ENCODE assay signal across 26 cellular contexts in the genomic region with DNA sequence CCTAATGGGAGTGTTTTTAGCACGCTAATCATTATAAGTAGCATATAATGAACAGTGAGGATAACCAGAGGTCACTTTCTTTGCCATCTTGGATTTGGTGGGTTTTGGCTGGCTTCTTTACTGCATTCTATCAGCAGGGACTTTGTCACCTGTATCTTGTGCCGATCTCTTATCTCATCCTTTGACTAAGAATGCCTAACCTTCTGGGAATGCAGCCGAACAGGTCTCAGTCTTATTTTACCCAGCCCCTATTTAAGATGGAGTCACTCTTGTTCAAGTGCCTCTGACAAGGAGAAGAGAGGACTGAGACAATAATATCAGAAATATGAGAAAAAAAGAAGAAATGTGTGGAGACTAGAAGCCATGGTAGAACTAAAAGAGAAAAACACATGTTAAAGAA.
DNase-seq lines count a peak whose midpoint lies in the region; ATAC-seq, FAIRE-seq and TF ChIP-seq lines count a peak whose summit lies in the region.
"Had no signal": no experiment of that assay in that cellular context is flagged by ENCODE, and none has a peak within 500 bp of the region (broad histone marks: within the 10 kb centered on the region; RNA-seq: fewer than 3 reads in every experiment).

No MANE protein-coding gene starts in this region.

- H3K36me3 Mint-ChIP-seq in astrocyte (ENCODE audit: low read depth, unreplicated experiment): no peaks in the 10 kb centered on the region
- H3K36me3 Mint-ChIP-seq in CD8-positive, alpha-beta memory T cell: no peaks in the 10 kb centered on the region
- H3K36me3 Mint-ChIP-seq: activated naive CD8-positive, alpha-beta T cell treated with anti-CD3 and anti-CD28 coated beads for 36 hours had no signal

- H3K9me3 Mint-ChIP-seq in astrocyte (ENCODE audit: unreplicated experiment): peaks cover 12% of the 10 kb centered on the region
- peaks cover 0 to 10% (median 4%) of the 10 kb centered on the region in 5 donors for H3K9me3 Mint-ChIP-seq in CD8-positive, alpha-beta memory T cell
- H3K9me3 Mint-ChIP-seq: activated T-helper 17 cell treated with anti-CD3 and anti-CD28 coated beads, Interleukin-2, amount 50 U/mL, for 72 hours had no signal

- no peaks in the 10 kb centered on the region for H3K79me2 ChIP-seq in astrocyte (ENCODE audit: insufficient read depth, low read length)

- H2BK120ac ChIP-seq in neuronal stem cell (ENCODE audit: low read depth, low read length): no peak overlapping the region

- no peak overlapping the region for H4K91ac ChIP-seq in neuronal stem cell (ENCODE audit: low read depth, low read length, poor library complexity)

- no peak overlapping the region for H3K4ac ChIP-seq in neuronal stem cell (ENCODE audit: low read length)

- peaks cover 18% of the 10 kb centered on the region for H3K4me1 Mint-ChIP-seq in astrocyte (ENCODE audit: low read depth, unreplicated experiment)
- H3K4me1 Mint-ChIP-seq in CD8-positive, alpha-beta memory T cell: peaks cover 0 to 6% (median 0%) of the 10 kb centered on the region in 3 donors
- H3K4me1 Mint-ChIP-seq: activated B cell treated with CpG ODN at 0.5 μM for 24 hours had no signal

- H2AFZ ChIP-seq in astrocyte (ENCODE audit: low read depth, low read length) (peak overlapping the region; percentile 0), neuronal stem cell (ENCODE audit: low read length) (peak overlapping the region; percentile 78)

- POLR2A ChIA-PET in CD8-positive, alpha-beta memory T cell (lab: Charles Lee): no interaction called here

- H3K23ac ChIP-seq in neuronal stem cell (ENCODE audit: low read depth, low read length, poor library complexity): no peak overlapping the region

- ATAC-seq in GM21367 (IDR thresholded peaks at IDR 0.05; ENCODE audit: unreplicated experiment): no peak
- no peak for ATAC-seq in HG02588 (IDR thresholded peaks at IDR 0.05; ENCODE audit: unreplicated experiment)
- ATAC-seq: left colon had no signal

- CTCF ChIA-PET in CD8-positive, alpha-beta memory T cell (lab: Charles Lee): no interaction called here

- no peaks in the 10 kb centered on the region for H3K27me3 Mint-ChIP-seq in astrocyte (ENCODE audit: low read depth, unreplicated experiment)
- H3K27me3 Mint-ChIP-seq in CD8-positive, alpha-beta memory T cell: no peaks in the 10 kb centered on the region
- H3K27me3 Mint-ChIP-seq: activated B cell treated with CpG ODN at 0.5 μM for 24 hours; activated naive CD8-positive, alpha-beta T cell treated with anti-CD3 and anti-CD28 coated beads for 36 hours; activated T-helper 17 cell treated with anti-CD3 and anti-CD28 coated beads, Interleukin-2, amount 50 U/mL, for 72 hours had no signal

- H3K9ac ChIP-seq in astrocyte (ENCODE audit: low read length) (no peak overlapping the region), neuronal stem cell (ENCODE audit: low read depth, low read length, poor library complexity) (no peak overlapping the region)
- H3K9ac ChIP-seq: KMS-11 had no signal

- no peak overlapping the region for H2AK5ac ChIP-seq in neuronal stem cell (ENCODE audit: low read depth, low read length)

- H2BK5ac ChIP-seq in neuronal stem cell (ENCODE audit: low read length): no peak overlapping the region

- no peaks in the 10 kb centered on the region for H4K20me1 ChIP-seq in astrocyte (ENCODE audit: insufficient read depth, low read length)

- H3K27me3 ChIP-seq in right atrium auricular region: no peaks in the 10 kb centered on the region
- H3K27me3 ChIP-seq in astrocyte (ENCODE audit: insufficient read depth, low read length): no peaks in the 10 kb centered on the region
- no peaks in the 10 kb centered on the region for H3K27me3 ChIP-seq in neuronal stem cell (ENCODE audit: control insufficient read depth in 3 of 3, insufficient read depth in 3 of 3, low read depth in 1 of 3, low read length in 3 of 3)
- no peaks in the 10 kb centered on the region for H3K27me3 ChIP-seq in CD8-positive, alpha-beta memory T cell (ENCODE audit: insufficient read depth, low read length, poor library complexity, severe bottlenecking)
- H3K27me3 ChIP-seq: right lobe of liver, stomach had no signal

- H3K18ac ChIP-seq in neuronal stem cell (ENCODE audit: low read length): no peak overlapping the region

- DNase-seq in right atrium auricular region (ENCODE audit: low spot score) (no peak), cardiac septum (ENCODE audit: low spot score) (no peak), astrocyte (ENCODE audit: low read depth) (no peak), neuronal stem cell (ENCODE audit: low spot score) (no peak)
- no peak for DNase-seq in CD8-positive, alpha-beta memory T cell
- DNase-seq in stimulated activated naive CD4-positive, alpha-beta T cell treated with Interleukin-2 at 50 U/mL for 16 hours (lab: John Stamatoyannopoulos, UW): no peak
- DNase-seq: ACHN; activated B cell treated with CpG ODN at 0.5 μM for 24 hours; activated CD4-positive, alpha-beta T cell treated with anti-CD3 and anti-CD28 coated beads, Interleukin-2, amount 50 U/mL, for 48 hours; activated CD8-positive, alpha-beta memory T cell treated with anti-CD3 and anti-CD28 coated beads, Interleukin-2, amount 50 U/mL, for 4 hours; activated naive CD8-positive, alpha-beta T cell treated with anti-CD3 and anti-CD28 coated beads for 36 hours; left colon; midbrain; NCI-H1694 treated with DMSO at 0.1 percent for 48 hours; NCI-H69; nephron progenitor cell; right lobe of liver; stomach; T1000 had no signal

- no peak for TF ChIP-seq CTCF in right atrium auricular region (IDR thresholded peaks at IDR 0.05)
- TF ChIP-seq CTCF in astrocyte (IDR thresholded peaks at IDR 0.05; ENCODE audit: insufficient read depth, low read depth, low read length): no peak

- H3K14ac ChIP-seq in neuronal stem cell (ENCODE audit: low read length): no peak overlapping the region

- H3K9me3 ChIP-seq in right atrium auricular region (no peaks in the 10 kb centered on the region), astrocyte (ENCODE audit: insufficient read depth, low read depth, low read length) (no peaks in the 10 kb centered on the region), neuronal stem cell (replicated peaks in 1 of 2; ENCODE audit: control insufficient read depth in 2 of 2, insufficient read depth in 1 of 2, low read depth in 1 of 2, low read length in 2 of 2) (peaks cover 0 to 12% of the 10 kb centered on the region in 2 donors)
- H3K9me3 ChIP-seq in CD8-positive, alpha-beta memory T cell (ENCODE audit: low read length): no peaks in the 10 kb centered on the region
- H3K9me3 ChIP-seq: right lobe of liver, stomach had no signal

- H3K36me3 ChIP-seq in right atrium auricular region: no peaks in the 10 kb centered on the region
- H3K36me3 ChIP-seq in astrocyte (ENCODE audit: insufficient read depth, low read length): no peaks in the 10 kb centered on the region
- peaks cover 0 to 2% of the 10 kb centered on the region in 2 donors for H3K36me3 ChIP-seq in neuronal stem cell (replicated peaks in 1 of 2; ENCODE audit: control insufficient read depth in 2 of 2, insufficient read depth in 2 of 2, low read length in 2 of 2)
- no peaks in the 10 kb centered on the region for H3K36me3 ChIP-seq in CD8-positive, alpha-beta memory T cell (ENCODE audit: insufficient read depth, low read length)
- H3K36me3 ChIP-seq: right lobe of liver, stomach had no signal

- H3K4me2 ChIP-seq in astrocyte (ENCODE audit: low read length) (peak overlapping the region; percentile 17), neuronal stem cell (ENCODE audit: insufficient read depth, low read length, poor library complexity, severe bottlenecking) (no peak overlapping the region)
- H3K4me2 ChIP-seq: KMS-11 had no signal

- no peak overlapping the region for H2BK15ac ChIP-seq in neuronal stem cell (ENCODE audit: low read length)

- no peak for FAIRE-seq in astrocyte (lab: Jason Lieb, UNC)
- FAIRE-seq: GM12892, HTR-8/SVneo had no signal

- no peak overlapping the region for H3K4me3 ChIP-seq in right atrium auricular region
- no peak overlapping the region for H3K4me3 ChIP-seq in astrocyte (ENCODE audit: insufficient read depth, low read depth, low read length)
- H3K4me3 ChIP-seq in neuronal stem cell (ENCODE audit: low read length in 2 of 2): no peak overlapping the region
- no peak overlapping the region for H3K4me3 ChIP-seq in CD8-positive, alpha-beta memory T cell (ENCODE audit: low read length)
- H3K4me3 ChIP-seq: right lobe of liver, stomach had no signal

- H3K79me1 ChIP-seq in neuronal stem cell (ENCODE audit: low read depth, low read length): no peaks in the 10 kb centered on the region

- WGBS in neuronal stem cell (ENCODE audit: extremely low coverage in 2 of 2, insufficient read length in 2 of 2, insufficient replicate concordance in 1 of 2), 2 donors: no CpG with 5 or more reads among the region's 3 CpGs

- H3K4me3 Mint-ChIP-seq in astrocyte (ENCODE audit: unreplicated experiment): no peak overlapping the region
- H3K4me3 Mint-ChIP-seq in CD8-positive, alpha-beta memory T cell: no peak overlapping the region
- H3K4me3 Mint-ChIP-seq: activated B cell treated with CpG ODN at 0.5 μM for 24 hours; activated naive CD8-positive, alpha-beta T cell treated with anti-CD3 and anti-CD28 coated beads for 36 hours; activated T-helper 17 cell treated with anti-CD3 and anti-CD28 coated beads, Interleukin-2, amount 50 U/mL, for 72 hours; nephron progenitor cell had no signal

- intact Hi-C loops in cardiac septum (cut with DNase I): no loop called here

- no peaks in the 10 kb centered on the region for H3K4me1 ChIP-seq in right atrium auricular region
- H3K4me1 ChIP-seq in astrocyte (ENCODE audit: insufficient read depth, low read length): peaks cover 6% of the 10 kb centered on the region
- H3K4me1 ChIP-seq in neuronal stem cell (ENCODE audit: control insufficient read depth in 2 of 2, insufficient read depth in 1 of 2, low read depth in 1 of 2, low read length in 2 of 2): peaks cover 4 to 16% of the 10 kb centered on the region in 2 donors
- H3K4me1 ChIP-seq in CD8-positive, alpha-beta memory T cell (ENCODE audit: insufficient read depth, low read length): no peaks in the 10 kb centered on the region
- H3K4me1 ChIP-seq: right lobe of liver, stomach had no signal

- no peak overlapping the region for H4K8ac ChIP-seq in neuronal stem cell (ENCODE audit: low read depth, low read length)

- H3K27ac Mint-ChIP-seq in astrocyte (ENCODE audit: unreplicated experiment): peak overlapping the region; percentile 75
- no peak overlapping the region for H3K27ac Mint-ChIP-seq in CD8-positive, alpha-beta memory T cell
- H3K27ac Mint-ChIP-seq: activated B cell treated with CpG ODN at 0.5 μM for 24 hours; activated naive CD8-positive, alpha-beta T cell treated with anti-CD3 and anti-CD28 coated beads for 36 hours; activated T-helper 17 cell treated with anti-CD3 and anti-CD28 coated beads, Interleukin-2, amount 50 U/mL, for 72 hours had no signal

- H3K27ac ChIP-seq in right atrium auricular region (peak overlapping the region; percentile 5 to 64), astrocyte (ENCODE audit: low read depth, low read length) (peak overlapping the region; percentile 20), neuronal stem cell (replicated peaks; ENCODE audit: low read length) (no peak overlapping the region)
- no peak overlapping the region for H3K27ac ChIP-seq in CD8-positive, alpha-beta memory T cell (ENCODE audit: low read depth, low read length)
- H3K27ac ChIP-seq: KMS-11, right lobe of liver, RWPE1 had no signal

- H2BK12ac ChIP-seq in neuronal stem cell (ENCODE audit: low read length): no peak overlapping the region

Comparison
In these comparisons a context has a peak if more than half of its experiments do, and no peak if none do; other contexts are left out.
1. H3K27ac ChIP-seq: peak in right atrium auricular region (2 of 2) and astrocyte (single experiment); none in neuronal stem cell (single experiment) and CD8-positive, alpha-beta memory T cell (single experiment).